ENCODE assay signal across 11 cellular contexts in genomic region chr4:40800064-40800463, GRCh38. TPM values are rescaled to one million over a fixed set of nuclear protein-coding genes. Genes with fewer than 3 reads are reported as not detected.
DNase-seq lines count a peak whose midpoint lies in the region; ATAC-seq, FAIRE-seq and TF ChIP-seq lines count a peak whose summit lies in the region.
"Had no signal": no experiment of that assay in that cellular context is flagged by ENCODE, and none has a peak within 500 bp of the region (broad histone marks: within the 10 kb centered on the region; RNA-seq: fewer than 3 reads in every experiment).

No MANE protein-coding gene starts in this region.

- H4K20me1 ChIP-seq in GM12878 (ENCODE audit: control insufficient read depth, insufficient read depth), result no peaks in the 10 kb centered on the region
- H4K20me1 ChIP-seq in GM23248 (ENCODE audit: insufficient read depth), result no peaks in the 10 kb centered on the region

- 0% methylated on average over 3 of the region's 3 CpGs for WGBS in GM12878 (ENCODE audit: insufficient coverage, insufficient replicate concordance, low lambda C conversion rate, missing lambda C conversion rate)
- 67 to 72% methylated on average over 3 of the region's 3 CpGs for WGBS in GM23248 (ENCODE audit: low coverage in 1 of 2, low lambda C conversion rate in 2 of 2, missing lambda C conversion rate in 2 of 2), 2 experiments

- H3K9me3 Mint-ChIP-seq in CD8-positive, alpha-beta memory T cell, result no peaks in the 10 kb centered on the region

- RAD21 ChIA-PET in GM12878 (lab: Charles Lee; ENCODE audit: unreplicated experiment), result interaction anchor here (1.3 kb wide), 1 partner anchor 41 kb away, joined by 3 read pairs; no protein-coding TSS in a partner anchor

- no peak for TF ChIP-seq RAD21 in GM12878 (IDR thresholded peaks at IDR 0.05; ENCODE audit: insufficient read depth, low read depth, low read length)

- no peak overlapping the region; the same call in 1 of the 2 replicates for H3K27ac ChIP-seq in GM12878 (ENCODE audit: control insufficient read depth, insufficient read depth)
- H3K27ac ChIP-seq in CD8-positive, alpha-beta memory T cell (ENCODE audit: low read depth, low read length), result no peak overlapping the region
- H3K27ac ChIP-seq in GM23248, result no peak overlapping the region
- H3K27ac ChIP-seq: gastroesophageal sphincter had no signal

- H3K4me2 ChIP-seq in GM12878 (ENCODE audit: control insufficient read depth, insufficient read depth), result peak overlapping the region; percentile 64
- no peak overlapping the region for H3K4me2 ChIP-seq in GM23248 (ENCODE audit: unreplicated experiment)
- H3K4me2 ChIP-seq: SK-N-SH had no signal

- intact Hi-C loops in GM12878 (cut with micrococcal nuclease; ENCODE audit: unreplicated experiment), result loop anchor here (5.0 kb wide), 1 partner anchor 53 kb away; the partner anchor contains the start of gene NSUN7

- H3K4me3 ChIP-seq in GM12878 (no peak overlapping the region), GM23248 (no peak overlapping the region)
- H3K4me3 ChIP-seq in CD8-positive, alpha-beta memory T cell (ENCODE audit: low read length), result no peak overlapping the region
- H3K4me3 ChIP-seq: gastroesophageal sphincter had no signal

- H3K9ac ChIP-seq in GM12878 (ENCODE audit: control insufficient read depth, insufficient read depth, low read length), result no peak overlapping the region
- no peak overlapping the region for H3K9ac ChIP-seq in GM23248
- H3K9ac ChIP-seq: SK-N-SH had no signal

- peak in 1 of 2 experiments; percentile 51; a peak in 1 of 4 replicates for TF ChIP-seq EP300 in GM12878 (IDR thresholded peaks at IDR 0.05; ENCODE audit: borderline replicate concordance in 1 of 2, control insufficient read depth in 1 of 2, low read depth in 2 of 2, low read length in 2 of 2)

- no peaks in the 10 kb centered on the region for H3K4me1 Mint-ChIP-seq in CD8-positive, alpha-beta memory T cell

- no peaks in the 10 kb centered on the region for H3F3A ChIP-seq in GM23248 (ENCODE audit: insufficient read depth)

- in situ Hi-C loops in GM12878 (cut with MboI), result no loop called here
- in situ Hi-C loops in GM23248 (cut with MboI), result no loop called here

- no TSS peak for BruUV-seq in GM12878 (replicated peaks; lab: Mats Ljungman, UMichigan)

- H2AFZ ChIP-seq in GM12878 (ENCODE audit: control insufficient read depth, low read depth, low read length) (peak overlapping the region; percentile 41), GM23248 (no peak overlapping the region)

- peaks cover 3% of the 10 kb centered on the region; the same call in 1 of the 2 replicates for H3K4me1 ChIP-seq in GM12878 (ENCODE audit: control insufficient read depth, insufficient read depth, low read length)
- no peaks in the 10 kb centered on the region for H3K4me1 ChIP-seq in CD8-positive, alpha-beta memory T cell (ENCODE audit: insufficient read depth, low read length)
- H3K4me1 ChIP-seq in GM23248 (ENCODE audit: insufficient read depth), result no peaks in the 10 kb centered on the region
- H3K4me1 ChIP-seq: gastroesophageal sphincter had no signal

- peaks cover 0 to 15% of the 10 kb centered on the region in 2 donors for H3K27me3 Mint-ChIP-seq in CD8-positive, alpha-beta memory T cell

- POLR2A ChIA-PET in GM12878 (lab: Charles Lee), result interaction anchor here (0.7 kb wide), 3 partner anchors 77 to 451 kb away, joined by 3 to 4 read pairs (median 3); no protein-coding TSS in a partner anchor
- POLR2A ChIA-PET in CD8-positive, alpha-beta memory T cell (lab: Charles Lee), result no interaction called here

- no peaks in the 10 kb centered on the region for H3K36me3 Mint-ChIP-seq in CD8-positive, alpha-beta memory T cell

- H3K9me3 ChIP-seq in GM12878 (replicated peaks; ENCODE audit: control insufficient read depth, insufficient read depth, low read length) (no peaks in the 10 kb centered on the region), GM23248 (ENCODE audit: low read depth) (no peaks in the 10 kb centered on the region)
- H3K9me3 ChIP-seq in CD8-positive, alpha-beta memory T cell (ENCODE audit: low read length), result no peaks in the 10 kb centered on the region
- H3K9me3 ChIP-seq: gastroesophageal sphincter, SK-N-SH had no signal

- H3K27me3 ChIP-seq in GM12878 (replicated peaks in 1 of 2; ENCODE audit: control insufficient read depth in 2 of 2, insufficient read depth in 2 of 2, low read length in 1 of 2) (no peaks in the 10 kb centered on the region), GM23248 (replicated peaks; ENCODE audit: insufficient read depth) (no peaks in the 10 kb centered on the region)
- H3K27me3 ChIP-seq in CD8-positive, alpha-beta memory T cell (ENCODE audit: insufficient read depth, low read length, poor library complexity, severe bottlenecking), result no peaks in the 10 kb centered on the region
- H3K27me3 ChIP-seq: gastroesophageal sphincter had no signal

- H3K79me2 ChIP-seq in GM12878 (ENCODE audit: control insufficient read depth, insufficient read depth, low read length) (no peaks in the 10 kb centered on the region), GM23248 (ENCODE audit: insufficient read depth) (no peaks in the 10 kb centered on the region)

- FAIRE-seq in GM12878 (lab: Jason Lieb, UNC), result no peak

- H3K36me3 ChIP-seq in GM12878 (ENCODE audit: control insufficient read depth in 2 of 2, insufficient read depth in 2 of 2, low read length in 1 of 2) (no peaks in the 10 kb centered on the region), GM23248 (ENCODE audit: low read depth) (no peaks in the 10 kb centered on the region)
- no peaks in the 10 kb centered on the region for H3K36me3 ChIP-seq in CD8-positive, alpha-beta memory T cell (ENCODE audit: insufficient read depth, low read length)
- H3K36me3 ChIP-seq: gastroesophageal sphincter had no signal

- CTCF ChIA-PET in GM12878 (lab: Yijun Ruan, JAX), result interaction anchor here (0.7 to 2.9 kb wide), 5 partner anchors 8 to 165 kb away, joined by 3 to 12 read pairs (median 3); no protein-coding TSS in a partner anchor
- CTCF ChIA-PET in CD8-positive, alpha-beta memory T cell (lab: Charles Lee), result no interaction called here

- H3K4me3 Mint-ChIP-seq in CD8-positive, alpha-beta memory T cell, result no peak overlapping the region

- ATAC-seq in GM18519 (IDR thresholded peaks at IDR 0.05; ENCODE audit: low FRiP score, unreplicated experiment) (peak; percentile 68), GM21390 (IDR thresholded peaks at IDR 0.05; ENCODE audit: unreplicated experiment) (peak; percentile 93), HG03066 (IDR thresholded peaks at IDR 0.05; ENCODE audit: low read depth, unreplicated experiment) (peak; percentile 75), GM12878 (peak; percentile 96)
- ATAC-seq: gastroesophageal sphincter, right cardiac atrium had no signal

- TF ChIP-seq CTCF in GM12878 (IDR thresholded peaks at IDR 0.05 in 2 of 3, conservative IDR thresholded peaks at IDR 0.05 in 1 of 3; ENCODE audit: control insufficient read depth in 2 of 3, extremely low read depth in 1 of 3, insufficient read depth in 1 of 3, low read depth in 3 of 3, low read length in 3 of 3), result no peak

- DNase-seq in GM12878 (ENCODE audit: low read depth, low spot score) (peak; percentile 41), GM23248 (no peak)
- no peak for DNase-seq in CD8-positive, alpha-beta memory T cell
- DNase-seq in activated naive CD4-positive, alpha-beta T cell (lab: John Stamatoyannopoulos, UW), result no peak
- DNase-seq: activated CD4-positive, CD25-positive, alpha-beta regulatory T cell; right cardiac atrium; SK-N-SH had no signal

- no peak overlapping the region for H3K27ac Mint-ChIP-seq in CD8-positive, alpha-beta memory T cell

- no peak for TF ChIP-seq POLR2A in GM12878 (IDR thresholded peaks at IDR 0.05; ENCODE audit: low read depth, low read length)

- SMC1A ChIA-PET in GM12878 (lab: Charles Lee; ENCODE audit: uncharacterized antibody, unreplicated experiment), result interaction anchor here (0.6 to 1.2 kb wide), 3 partner anchors 18 to 696 kb away, joined by 3 read pairs; no protein-coding TSS in a partner anchor

- H3K9me2 ChIP-seq in GM23248 (ENCODE audit: insufficient read depth), result no peaks in the 10 kb centered on the region
- H3K9me2 ChIP-seq: SK-N-SH had no signal

TF ChIP-seq in GM12878, 131 proteins besides CTCF, POLR2A, EP300 and RAD21 (continues in another document):
- no peak for TF ChIP-seq POU2F2 (IDR thresholded peaks at IDR 0.05; ENCODE audit: borderline replicate concordance, low read depth, low read length)
- peak; percentile 49 to 51; a peak in 2 of 4 replicates for TF ChIP-seq IKZF2 (IDR thresholded peaks at IDR 0.05)
- TF ChIP-seq MAX (IDR thresholded peaks at IDR 0.05; ENCODE audit: low read depth, low read length), result no peak
- peak; percentile 42; the same call in 1 of the 2 replicates for TF ChIP-seq NFIC (IDR thresholded peaks at IDR 0.05; ENCODE audit: low read depth, low read length)
- TF ChIP-seq SPI1 (IDR thresholded peaks at IDR 0.05; ENCODE audit: borderline replicate concordance, insufficient read depth, low read depth, low read length), result peak; percentile 63; the same call in 1 of the 2 replicates
- TF ChIP-seq ZNF384 (IDR thresholded peaks at IDR 0.05; ENCODE audit: borderline replicate concordance, low read depth, low read length), result 0 out of 2 replicates have a peak, but pooled peaks have one; percentile 8
- no peak for TF ChIP-seq SMAD1 (IDR thresholded peaks at IDR 0.05; ENCODE audit: low read depth, partially characterized antibody)

RNA-seq across cellular contexts. Expression of gene NSUN7, which starts 50.3 kb away (rescaled TPM):
- 1.4 and 2.2 TPM in 2 replicates for total RNA-seq in GM12878 (2013; cell fraction: nucleolus; rRNA removed)
- total RNA-seq in GM12878 (2014; rRNA removed), result 0.27 TPM in 1 of 2 replicates, not detected in the other
- total RNA-seq in GM12878 (2014; rRNA removed; fragmentation: Illumina TruSeq; extraction: Trizol), result 0.18 TPM in 1 of 2 replicates, not detected in the other
- total RNA-seq in GM12878 (2021), result 0.21 TPM in 2 replicates
- polyA plus RNA-seq in GM12878 (2011; ENCODE audit: low read depth), result not detected
- 0.03 TPM in 1 of 2 replicates, not detected in the other for polyA plus RNA-seq in GM12878 (2011; rRNA removed)
- not detected in 2 replicates for polyA plus RNA-seq in GM12878 (2011; cell fraction: cytosol; rRNA removed)
- not detected in 2 replicates for polyA plus RNA-seq in GM12878 (2011; cell fraction: nucleus; rRNA removed)
- 0.27 and 0.42 TPM in 2 replicates for polyA plus RNA-seq in GM12878 (2012)
- 0.05 and 0.09 TPM in 2 replicates for polyA plus RNA-seq in GM12878 (2014; fragmentation: Illumina TruSeq; extraction: Trizol)
- under 1 TPM; 0.02 to 0.08 TPM for polyA plus RNA-seq in GM12878 (2014; fragmentation: Nextera tagmentation; extraction: Ambion mirVana)
- polyA plus RNA-seq in GM12878 (2014; rRNA removed), result 0.10 and 0.17 TPM in 2 replicates
- under 1 TPM in 1 of 2 experiments, not detected in 1; 0.15 TPM for polyA plus RNA-seq in GM12878 (2016; fragmentation: Nextera tagmentation; extraction: Ambion mirVana)
- polyA minus RNA-seq in GM12878 (2011; rRNA and poly(A)+ RNA removed), result not detected in 2 replicates
- polyA minus RNA-seq in GM12878 (2011; cell fraction: cytosol; rRNA and poly(A)+ RNA removed), result not detected in 2 replicates
- not detected in 2 replicates for polyA minus RNA-seq in GM12878 (2011; cell fraction: nucleus; rRNA and poly(A)+ RNA removed)
- total RNA-seq in CD8-positive, alpha-beta memory T cell, result not detected
- polyA plus RNA-seq in CD8-positive, alpha-beta memory T cell, result not detected
- not detected in 2 replicates for total RNA-seq in GM23248 (2014; rRNA removed; shearing (Covaris generic))
- 0.05 and 0.10 TPM in 2 replicates for polyA plus RNA-seq in GM23248 (2016; fragmentation: Nextera tagmentation; extraction: Ambion mirVana)
